8 cellular contexts compared by ENCODE assay signal in the genomic region with DNA sequence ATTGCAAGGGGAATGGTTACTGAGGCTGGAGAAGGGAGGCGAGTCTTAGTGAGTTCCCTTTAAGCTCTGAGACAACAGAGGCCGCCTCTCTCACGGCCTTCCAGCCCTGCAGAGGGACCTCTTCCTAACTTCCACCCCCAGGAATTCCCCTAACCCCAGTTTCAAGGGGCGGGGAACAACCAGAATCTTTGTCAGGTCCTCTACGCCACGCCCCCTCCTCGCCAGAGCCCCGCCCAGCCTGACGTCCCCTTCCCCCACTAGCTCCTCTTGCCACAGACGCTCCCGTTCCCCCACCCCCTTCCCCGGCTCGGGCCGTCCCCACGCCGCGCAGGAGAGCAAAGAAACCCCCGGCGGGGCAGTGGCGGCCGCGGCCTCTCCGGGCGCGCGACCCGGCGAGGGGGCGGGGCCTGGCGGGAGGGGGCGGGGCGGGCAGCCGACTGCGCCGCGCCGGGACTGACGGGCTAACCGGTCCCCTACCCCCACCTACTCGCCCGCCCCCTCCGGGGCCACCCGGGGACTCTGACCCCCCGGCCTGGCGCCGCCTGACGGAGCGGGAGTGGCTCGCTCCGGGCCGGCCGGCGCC. TPM values are rescaled to one million over a fixed set of nuclear protein-coding genes. Genes with fewer than 3 reads are reported as not detected.
DNase-seq lines count a peak whose midpoint lies in the region; ATAC-seq, FAIRE-seq and TF ChIP-seq lines count a peak whose summit lies in the region.

No MANE protein-coding gene starts in this region.

- no peak overlapping the region for H2BK12ac ChIP-seq in neuronal stem cell (ENCODE audit: low read length)

- H3K4me1 ChIP-seq in DOHH2 (ENCODE audit: control insufficient read depth, low read length) (peaks cover 69% of the 10 kb centered on the region), SJCRH30 (peaks cover 17% of the 10 kb centered on the region), neuronal stem cell (ENCODE audit: control insufficient read depth in 2 of 2, insufficient read depth in 1 of 2, low read depth in 1 of 2, low read length in 2 of 2) (peaks cover 3 to 6% of the 10 kb centered on the region in 2 donors)

- peaks cover 27% of the 10 kb centered on the region for H3F3A ChIP-seq in DOHH2 (ENCODE audit: control insufficient read depth, insufficient read depth)

- H3K9me3 ChIP-seq in DOHH2 (ENCODE audit: control insufficient read depth, insufficient read depth, low read length) (no peaks in the 10 kb centered on the region), SJCRH30 (replicated peaks) (no peaks in the 10 kb centered on the region), neuronal stem cell (replicated peaks in 1 of 2; ENCODE audit: control insufficient read depth in 2 of 2, insufficient read depth in 1 of 2, low read depth in 1 of 2, low read length in 2 of 2) (no peaks in the 10 kb centered on the region)

- peak overlapping the region; percentile 74 for H2AFZ ChIP-seq in neuronal stem cell (ENCODE audit: low read length)

- H3K79me2 ChIP-seq in DOHH2 (ENCODE audit: control insufficient read depth, low read length) = peaks cover 50% of the 10 kb centered on the region

- H3K14ac ChIP-seq in neuronal stem cell (ENCODE audit: low read length) = peak overlapping the region; percentile 71

- no peak for FAIRE-seq in frontal cortex (lab: Jason Lieb, UNC)

- H3K27me3 ChIP-seq in DOHH2 (ENCODE audit: control insufficient read depth, low read length) = no peaks in the 10 kb centered on the region
- no peaks in the 10 kb centered on the region for H3K27me3 ChIP-seq in SJCRH30
- H3K27me3 ChIP-seq in neuronal stem cell (ENCODE audit: control insufficient read depth in 3 of 3, insufficient read depth in 3 of 3, low read depth in 1 of 3, low read length in 3 of 3) = no peaks in the 10 kb centered on the region

- no peak overlapping the region for H3K9ac ChIP-seq in neuronal stem cell (ENCODE audit: low read depth, low read length, poor library complexity)

- peaks cover 3% of the 10 kb centered on the region for H3K79me1 ChIP-seq in neuronal stem cell (ENCODE audit: low read depth, low read length)

- no peak overlapping the region for H2AK5ac ChIP-seq in neuronal stem cell (ENCODE audit: low read depth, low read length)

- peak overlapping the region; percentile 89 for H3K4me2 ChIP-seq in DOHH2 (ENCODE audit: low read length)
- H3K4me2 ChIP-seq in neuronal stem cell (ENCODE audit: insufficient read depth, low read length, poor library complexity, severe bottlenecking) = peak overlapping the region; percentile 58

- H4K91ac ChIP-seq in neuronal stem cell (ENCODE audit: low read depth, low read length, poor library complexity) = no peak overlapping the region

- peak; percentile 82 to 85 for DNase-seq in Kasumi-1 (lab: John Stamatoyannopoulos, UW)
- DNase-seq in SJCRH30 = peak; percentile 97 to 98
- peak; percentile 78 to 84 (median 82) for DNase-seq in activated naive CD4-positive, alpha-beta T cell (lab: John Stamatoyannopoulos, UW)
- peak; percentile 80 to 82 for DNase-seq in frontal cortex (ENCODE audit: low spot score in 2 of 2)
- peak; percentile 91 for DNase-seq in neuronal stem cell (ENCODE audit: low spot score)
- peak; percentile 77 for DNase-seq in stromal cell of bone marrow (ENCODE audit: low read depth)

- ATAC-seq in GM21786 (IDR thresholded peaks at IDR 0.05; ENCODE audit: unreplicated experiment) = peak; percentile 60

- no peak overlapping the region for H2BK5ac ChIP-seq in neuronal stem cell (ENCODE audit: low read length)

- peaks cover 30% of the 10 kb centered on the region for H3K36me3 ChIP-seq in DOHH2 (ENCODE audit: control insufficient read depth, low read length)
- H3K36me3 ChIP-seq in SJCRH30 = no peaks in the 10 kb centered on the region
- no peaks in the 10 kb centered on the region for H3K36me3 ChIP-seq in neuronal stem cell (replicated peaks in 1 of 2; ENCODE audit: control insufficient read depth in 2 of 2, insufficient read depth in 2 of 2, low read length in 2 of 2)

- no peak overlapping the region for H3K23ac ChIP-seq in neuronal stem cell (ENCODE audit: low read depth, low read length, poor library complexity)

- H3K4ac ChIP-seq in neuronal stem cell (ENCODE audit: low read length) = no peak overlapping the region

- H3K4me3 ChIP-seq in DOHH2 (ENCODE audit: low read length) (peak overlapping the region; percentile 77), SJCRH30 (peak overlapping the region; percentile 82), neuronal stem cell (ENCODE audit: low read length in 2 of 2) (peak overlapping the region; percentile 55 to 97)

- no peak overlapping the region for H2BK120ac ChIP-seq in neuronal stem cell (ENCODE audit: low read depth, low read length)

- no peak overlapping the region for H4K8ac ChIP-seq in neuronal stem cell (ENCODE audit: low read depth, low read length)

- H3K9me2 ChIP-seq in DOHH2 (replicated peaks; ENCODE audit: control insufficient read depth, low read length) = no peaks in the 10 kb centered on the region

- no CpG with 5 or more reads among the region's 53 CpGs for WGBS in neuronal stem cell (ENCODE audit: extremely low coverage in 2 of 2, insufficient read length in 2 of 2, insufficient replicate concordance in 1 of 2), 2 donors

- TF ChIP-seq CTCF in DOHH2 (IDR thresholded peaks at IDR 0.05; ENCODE audit: low read depth, low read length, poor library complexity, severe bottlenecking) = no peak

- H3K27ac ChIP-seq in DOHH2 (ENCODE audit: low read depth, low read length) (peak overlapping the region; percentile 93), SJCRH30 (peak overlapping the region; percentile 64), neuronal stem cell (replicated peaks; ENCODE audit: low read length) (peak overlapping the region; percentile 77)

- no peak overlapping the region for H3K18ac ChIP-seq in neuronal stem cell (ENCODE audit: low read length)

- H4K20me1 ChIP-seq in DOHH2 (ENCODE audit: control insufficient read depth, insufficient read depth, low read depth, low read length) = peaks cover 23% of the 10 kb centered on the region; the same call in 1 of the 2 replicates

- no peak overlapping the region for H2BK15ac ChIP-seq in neuronal stem cell (ENCODE audit: low read length)

RNA-seq across cellular contexts. Expression of gene TMEM156, which starts 12.2 kb away (rescaled TPM):
- not detected in 2 replicates for total RNA-seq in SJCRH30 (2014; rRNA removed; shearing (Covaris generic))
- total RNA-seq in frontal cortex = 0.41 TPM
- polyA plus RNA-seq in neuronal stem cell (2013, experiment 1 of 2) = not detected
- polyA plus RNA-seq in neuronal stem cell (2013, experiment 2 of 2) = not detected

RNA-seq across cellular contexts. Expression of gene KLHL5, which starts 17.6 kb away (rescaled TPM):
- 43.0 and 50.3 TPM in 2 replicates for total RNA-seq in SJCRH30 (2014; rRNA removed; shearing (Covaris generic))
- 57.1 TPM for total RNA-seq in frontal cortex
- polyA plus RNA-seq in neuronal stem cell (2013, experiment 1 of 2) = 31.5 TPM
- 30.7 TPM for polyA plus RNA-seq in neuronal stem cell (2013, experiment 2 of 2)

Comparison
In these comparisons a context has a peak if more than half of its experiments do, and no peak if none do; other contexts are left out.
1. Peak in every context shown above with its lines: DNase-seq, ATAC-seq, H3K4me3 ChIP-seq and H3K27ac ChIP-seq.